Comparison of ENCODE assay signal across 31 cellular contexts in the genomic region with DNA sequence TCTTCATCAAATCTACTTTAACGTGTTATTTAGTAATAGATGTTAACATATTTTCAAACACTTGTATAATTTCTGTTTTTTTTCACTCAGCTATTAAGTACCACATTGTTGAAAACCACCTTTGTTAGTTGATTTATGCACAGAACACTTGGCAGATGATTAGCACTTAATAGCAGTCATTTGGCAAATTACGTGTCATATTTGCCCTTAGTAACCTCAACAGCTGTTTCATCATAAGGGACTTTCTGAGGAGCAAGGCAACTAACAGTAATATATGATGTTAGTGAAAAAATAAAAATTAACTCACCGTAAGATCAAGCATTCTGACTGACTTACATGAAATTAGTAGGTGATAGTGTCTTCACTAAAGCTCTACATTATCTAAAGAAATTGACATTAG.
DNase-seq lines count a peak whose midpoint lies in the region; ATAC-seq, FAIRE-seq and TF ChIP-seq lines count a peak whose summit lies in the region.
"Had no signal": no experiment of that assay in that cellular context is flagged by ENCODE, and none has a peak within 500 bp of the region (broad histone marks: within the 10 kb centered on the region; RNA-seq: fewer than 3 reads in every experiment).

No MANE protein-coding gene starts in this region.

- SMC1A ChIA-PET in GM12878 (lab: Charles Lee; ENCODE audit: uncharacterized antibody, unreplicated experiment), result interaction anchor here (1.2 kb wide), 1 partner anchor 9 kb away, joined by 3 read pairs; no protein-coding TSS in a partner anchor

- H3K4me1 ChIP-seq in GM12878 (ENCODE audit: control insufficient read depth, insufficient read depth, low read length), result no peaks in the 10 kb centered on the region
- H3K4me1 ChIP-seq: ascending aorta, BE2C had no signal

- POLR2A ChIA-PET in GM12878 (lab: Charles Lee), result no interaction called here

- H3K27me3 ChIP-seq in GM12878 (replicated peaks in 1 of 2; ENCODE audit: control insufficient read depth in 2 of 2, insufficient read depth in 2 of 2, low read length in 1 of 2), result no peaks in the 10 kb centered on the region
- H3K27me3 ChIP-seq: ascending aorta, BE2C, ovary had no signal

- no peak for TF ChIP-seq POLR2A in GM12878 (IDR thresholded peaks at IDR 0.05; ENCODE audit: low read depth, low read length)
- TF ChIP-seq POLR2A in GM12892 (IDR thresholded peaks at IDR 0.05; ENCODE audit: low read depth, low read length), result no peak

- BruUV-seq in GM12878 (replicated peaks; lab: Mats Ljungman, UMichigan), result no TSS peak

- H2AFZ ChIP-seq in GM12878 (ENCODE audit: control insufficient read depth, low read depth, low read length), result no peak overlapping the region
- H2AFZ ChIP-seq: GM23248 had no signal

- DNase-seq in NCI-H1417 (lab: John Stamatoyannopoulos, UW) (peak in 2 of 3 experiments; percentile 63 to 97), GM12878 (ENCODE audit: low read depth, low spot score) (no peak), Ammon's horn (ENCODE audit: low spot score) (no peak), GM12892 (ENCODE audit: insufficient read length) (no peak)
- DNase-seq: ACHN; activated CD4-positive, alpha-beta T cell treated with anti-CD3 and anti-CD28 coated beads, Interleukin-2, amount 50 U/mL, for 48 hours; activated gamma-delta T cell treated with Interleukin-2 at 50 U/mL for 16 hours; activated T-cell treated with anti-CD3 and anti-CD28 coated beads, Interleukin-2, amount 50 U/mL, for 48 hours; BE2C; caudate nucleus; CD8-positive, alpha-beta T cell; DMS153; effector CD8-positive, alpha-beta T cell; GM23248; immature natural killer cell; mesenchymal stem cell; NCI-H1092; NCI-H510A treated with DMSO at 0.1 percent for 48 hours; ovary; Right ventricle myocardium superior; stimulated activated CD4-positive, alpha-beta T cell treated with anti-CD3 and anti-CD28 coated beads, Interleukin-15, amount 100 ng/mL, for 24 hours; T-helper 17 cell; trophoblast cell had no signal

- TF ChIP-seq EP300 in GM12878 (IDR thresholded peaks at IDR 0.05; ENCODE audit: borderline replicate concordance in 1 of 2, control insufficient read depth in 1 of 2, low read depth in 2 of 2, low read length in 2 of 2), result no peak

- no peak overlapping the region for H3K4me3 ChIP-seq in GM12878
- H3K4me3 ChIP-seq: ascending aorta, coronary artery, GM23248, K562, ovary had no signal

- no peak overlapping the region for H3K9ac ChIP-seq in GM12878 (ENCODE audit: control insufficient read depth, insufficient read depth, low read length)
- H3K9ac ChIP-seq: GM23248 had no signal

- FAIRE-seq in GM12878 (lab: Jason Lieb, UNC), result no peak
- no peak for FAIRE-seq in GM12892 (lab: Jason Lieb, UNC)
- FAIRE-seq: K562 had no signal

- no peak for TF ChIP-seq RAD21 in GM12878 (IDR thresholded peaks at IDR 0.05; ENCODE audit: insufficient read depth, low read depth, low read length)

- in situ Hi-C loops in GM12878 (cut with MboI), result no loop called here

- intact Hi-C loops in GM12878 (cut with micrococcal nuclease; ENCODE audit: unreplicated experiment), result no loop called here

- no peak overlapping the region for H3K27ac ChIP-seq in GM12878 (ENCODE audit: control insufficient read depth, insufficient read depth)
- H3K27ac ChIP-seq: ascending aorta, coronary artery, GM23248, ovary had no signal

- H3K4me2 ChIP-seq in GM12878 (ENCODE audit: control insufficient read depth, insufficient read depth), result no peak overlapping the region

- TF ChIP-seq CTCF in GM12878 (IDR thresholded peaks at IDR 0.05 in 2 of 3, conservative IDR thresholded peaks at IDR 0.05 in 1 of 3; ENCODE audit: control insufficient read depth in 2 of 3, extremely low read depth in 1 of 3, insufficient read depth in 1 of 3, low read depth in 3 of 3, low read length in 3 of 3), result no peak

- no peaks in the 10 kb centered on the region for H4K20me1 ChIP-seq in GM12878 (ENCODE audit: control insufficient read depth, insufficient read depth)

- H3K9me3 ChIP-seq in GM12878 (replicated peaks; ENCODE audit: control insufficient read depth, insufficient read depth, low read length), result no peaks in the 10 kb centered on the region
- H3K9me3 ChIP-seq: ascending aorta, BE2C, ovary had no signal

- H3K79me2 ChIP-seq in GM12878 (ENCODE audit: control insufficient read depth, insufficient read depth, low read length), result no peaks in the 10 kb centered on the region

- CTCF ChIA-PET in GM12878 (lab: Yijun Ruan, JAX), result no interaction called here

- H3K36me3 ChIP-seq in GM12878 (ENCODE audit: control insufficient read depth in 2 of 2, insufficient read depth in 2 of 2, low read length in 1 of 2), result no peaks in the 10 kb centered on the region
- H3K36me3 ChIP-seq: ascending aorta, BE2C, ovary had no signal

- RAD21 ChIA-PET in GM12878 (lab: Charles Lee; ENCODE audit: unreplicated experiment), result no interaction called here

- peak; percentile 65 for ATAC-seq in GM18511 (IDR thresholded peaks at IDR 0.05; ENCODE audit: unreplicated experiment)
- ATAC-seq in GM19025 (IDR thresholded peaks at IDR 0.05; ENCODE audit: low read depth, unreplicated experiment), result peak; percentile 76
- ATAC-seq in GM12878, result peak; percentile 63
- no peak for ATAC-seq in GM18867 (IDR thresholded peaks at IDR 0.05; ENCODE audit: unreplicated experiment)
- no peak for ATAC-seq in HG02981 (IDR thresholded peaks at IDR 0.05; ENCODE audit: unreplicated experiment)
- ATAC-seq: CD8-positive, alpha-beta T cell; K562; stimulated activated effector memory CD8-positive, alpha-beta T cell treated with anti-CD3 and anti-CD28 coated beads, Interleukin-12 subunit alpha, Interleukin-12 subunit beta, amount 100 ng/mL, for 72 hours; T-helper 17 cell had no signal

- 2% methylated on average over 3 of the region's 3 CpGs for WGBS in GM12878 (ENCODE audit: insufficient coverage, insufficient replicate concordance, low lambda C conversion rate, missing lambda C conversion rate)

TF ChIP-seq in GM12878, 131 proteins besides CTCF, POLR2A, EP300 and RAD21:
- 0 out of 2 replicates have a peak, but pooled peaks have one; percentile 52 for TF ChIP-seq MTA2 (IDR thresholded peaks at IDR 0.05; ENCODE audit: low read depth)
- TF ChIP-seq KDM1A (IDR thresholded peaks at IDR 0.05; ENCODE audit: borderline replicate concordance), result no peak
- TF ChIP-seq PAX5 (IDR thresholded peaks at IDR 0.05; ENCODE audit: borderline replicate concordance, low read depth, low read length), result no peak
- TF ChIP-seq BCL11A (IDR thresholded peaks at IDR 0.05; ENCODE audit: low read depth, low read length), result 0 out of 2 replicates have a peak, but pooled peaks have one; percentile 16
- peak; percentile 84 for TF ChIP-seq NR2F1 (conservative IDR thresholded peaks at IDR 0.05)

Comparison
In these comparisons a context has a peak if more than half of its experiments do, and no peak if none do; other contexts are left out.
1. ATAC-seq: peak in GM18511 (single experiment), GM19025 (single experiment) and GM12878 (single experiment); none in GM18867 (single experiment) and HG02981 (single experiment).
2. DNase-seq: peak in NCI-H1417 (2 of 3); none in GM12878 (single experiment), Ammon's horn (single experiment) and GM12892 (single experiment).